ENCODE assay signal across 1 cellular context in the genomic region with DNA sequence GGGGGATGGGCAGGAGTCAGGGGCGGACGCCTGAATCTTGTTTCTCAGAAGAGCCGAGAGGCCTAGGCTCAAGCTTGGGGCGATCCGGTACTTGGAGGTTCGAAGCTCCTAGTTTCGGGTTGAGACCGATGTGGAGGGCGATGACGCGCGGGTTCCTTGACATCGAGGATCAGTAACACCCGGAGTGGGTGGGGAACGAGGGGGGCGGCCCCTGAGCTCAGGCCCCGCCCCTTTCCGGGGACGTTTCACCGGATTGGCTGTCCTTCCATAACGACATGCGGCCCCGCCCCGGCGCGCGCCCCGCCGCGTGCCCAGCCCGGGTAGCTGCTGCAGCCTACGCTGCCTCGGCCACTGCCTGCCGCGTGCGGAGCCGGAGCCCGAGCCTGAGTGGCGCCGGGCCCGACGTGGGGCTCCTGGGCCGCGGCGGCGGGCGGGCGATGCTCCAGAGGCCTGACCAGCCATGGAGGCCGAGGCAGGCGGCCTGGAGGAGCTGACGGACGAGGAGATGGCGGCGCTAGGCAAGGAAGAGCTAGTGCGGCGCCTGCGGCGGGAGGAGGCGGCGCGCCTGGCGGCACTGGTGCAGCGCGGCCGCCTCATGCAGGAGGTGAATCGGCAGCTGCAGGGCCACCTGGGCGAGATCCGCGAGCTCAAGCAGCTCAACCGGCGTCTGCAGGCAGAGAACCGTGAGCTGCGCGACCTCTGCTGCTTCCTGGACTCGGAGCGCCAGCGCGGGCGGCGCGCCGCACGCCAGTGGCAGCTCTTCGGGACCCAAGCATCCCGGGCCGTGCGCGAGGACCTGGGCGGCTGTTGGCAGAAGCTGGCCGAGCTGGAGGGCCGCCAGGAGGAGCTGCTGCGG.
TF ChIP-seq lines count a peak whose summit lies in the region.

A gene (plus strand): TSS at position 350 of the 856 bp plus-strand sequence. CDS start 111 bp downstream, at position 461.

TF ChIP-seq in K562, 482 proteins besides CTCF, POLR2A, EP300 and RAD21 (continued from another document and continues in another):
- TF ChIP-seq, protein P1, sequence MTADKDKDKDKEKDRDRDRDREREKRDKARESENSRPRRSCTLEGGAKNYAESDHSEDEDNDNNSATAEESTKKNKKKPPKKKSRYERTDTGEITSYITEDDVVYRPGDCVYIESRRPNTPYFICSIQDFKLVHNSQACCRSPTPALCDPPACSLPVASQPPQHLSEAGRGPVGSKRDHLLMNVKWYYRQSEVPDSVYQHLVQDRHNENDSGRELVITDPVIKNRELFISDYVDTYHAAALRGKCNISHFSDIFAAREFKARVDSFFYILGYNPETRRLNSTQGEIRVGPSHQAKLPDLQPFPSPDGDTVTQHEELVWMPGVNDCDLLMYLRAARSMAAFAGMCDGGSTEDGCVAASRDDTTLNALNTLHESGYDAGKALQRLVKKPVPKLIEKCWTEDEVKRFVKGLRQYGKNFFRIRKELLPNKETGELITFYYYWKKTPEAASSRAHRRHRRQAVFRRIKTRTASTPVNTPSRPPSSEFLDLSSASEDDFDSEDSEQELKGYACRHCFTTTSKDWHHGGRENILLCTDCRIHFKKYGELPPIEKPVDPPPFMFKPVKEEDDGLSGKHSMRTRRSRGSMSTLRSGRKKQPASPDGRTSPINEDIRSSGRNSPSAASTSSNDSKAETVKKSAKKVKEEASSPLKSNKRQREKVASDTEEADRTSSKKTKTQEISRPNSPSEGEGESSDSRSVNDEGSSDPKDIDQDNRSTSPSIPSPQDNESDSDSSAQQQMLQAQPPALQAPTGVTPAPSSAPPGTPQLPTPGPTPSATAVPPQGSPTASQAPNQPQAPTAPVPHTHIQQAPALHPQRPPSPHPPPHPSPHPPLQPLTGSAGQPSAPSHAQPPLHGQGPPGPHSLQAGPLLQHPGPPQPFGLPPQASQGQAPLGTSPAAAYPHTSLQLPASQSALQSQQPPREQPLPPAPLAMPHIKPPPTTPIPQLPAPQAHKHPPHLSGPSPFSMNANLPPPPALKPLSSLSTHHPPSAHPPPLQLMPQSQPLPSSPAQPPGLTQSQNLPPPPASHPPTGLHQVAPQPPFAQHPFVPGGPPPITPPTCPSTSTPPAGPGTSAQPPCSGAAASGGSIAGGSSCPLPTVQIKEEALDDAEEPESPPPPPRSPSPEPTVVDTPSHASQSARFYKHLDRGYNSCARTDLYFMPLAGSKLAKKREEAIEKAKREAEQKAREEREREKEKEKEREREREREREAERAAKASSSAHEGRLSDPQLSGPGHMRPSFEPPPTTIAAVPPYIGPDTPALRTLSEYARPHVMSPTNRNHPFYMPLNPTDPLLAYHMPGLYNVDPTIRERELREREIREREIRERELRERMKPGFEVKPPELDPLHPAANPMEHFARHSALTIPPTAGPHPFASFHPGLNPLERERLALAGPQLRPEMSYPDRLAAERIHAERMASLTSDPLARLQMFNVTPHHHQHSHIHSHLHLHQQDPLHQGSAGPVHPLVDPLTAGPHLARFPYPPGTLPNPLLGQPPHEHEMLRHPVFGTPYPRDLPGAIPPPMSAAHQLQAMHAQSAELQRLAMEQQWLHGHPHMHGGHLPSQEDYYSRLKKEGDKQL (CRISPR knock-in tag; IDR thresholded peaks at IDR 0.05; ENCODE audit: borderline replicate concordance) = no peak
- TF ChIP-seq KLF6 (CRISPR knock-in tag; IDR thresholded peaks at IDR 0.05; ENCODE audit: borderline replicate concordance) = no peak
- peak; percentile 97 for TF ChIP-seq MYC (IDR thresholded peaks at IDR 0.05; ENCODE audit: low read depth, low read length)
- TF ChIP-seq MYC (CRISPR knock-in tag; IDR thresholded peaks at IDR 0.05; ENCODE audit: borderline replicate concordance, low read depth) = no peak
- no peak for TF ChIP-seq ZNF146 (CRISPR knock-in tag; IDR thresholded peaks at IDR 0.05; ENCODE audit: unreplicated experiment)
- TF ChIP-seq, protein P2, sequence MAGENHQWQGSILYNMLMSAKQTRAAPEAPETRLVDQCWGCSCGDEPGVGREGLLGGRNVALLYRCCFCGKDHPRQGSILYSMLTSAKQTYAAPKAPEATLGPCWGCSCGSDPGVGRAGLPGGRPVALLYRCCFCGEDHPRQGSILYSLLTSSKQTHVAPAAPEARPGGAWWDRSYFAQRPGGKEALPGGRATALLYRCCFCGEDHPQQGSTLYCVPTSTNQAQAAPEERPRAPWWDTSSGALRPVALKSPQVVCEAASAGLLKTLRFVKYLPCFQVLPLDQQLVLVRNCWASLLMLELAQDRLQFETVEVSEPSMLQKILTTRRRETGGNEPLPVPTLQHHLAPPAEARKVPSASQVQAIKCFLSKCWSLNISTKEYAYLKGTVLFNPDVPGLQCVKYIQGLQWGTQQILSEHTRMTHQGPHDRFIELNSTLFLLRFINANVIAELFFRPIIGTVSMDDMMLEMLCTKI (IDR thresholded peaks at IDR 0.05; ENCODE audit: partially characterized antibody) = no peak
- TF ChIP-seq, protein P3, sequence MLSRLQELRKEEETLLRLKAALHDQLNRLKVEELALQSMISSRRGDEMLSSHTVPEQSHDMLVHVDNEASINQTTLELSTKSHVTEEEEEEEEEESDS (CRISPR knock-in tag; IDR thresholded peaks at IDR 0.05) = no peak
- TF ChIP-seq, protein P4, sequence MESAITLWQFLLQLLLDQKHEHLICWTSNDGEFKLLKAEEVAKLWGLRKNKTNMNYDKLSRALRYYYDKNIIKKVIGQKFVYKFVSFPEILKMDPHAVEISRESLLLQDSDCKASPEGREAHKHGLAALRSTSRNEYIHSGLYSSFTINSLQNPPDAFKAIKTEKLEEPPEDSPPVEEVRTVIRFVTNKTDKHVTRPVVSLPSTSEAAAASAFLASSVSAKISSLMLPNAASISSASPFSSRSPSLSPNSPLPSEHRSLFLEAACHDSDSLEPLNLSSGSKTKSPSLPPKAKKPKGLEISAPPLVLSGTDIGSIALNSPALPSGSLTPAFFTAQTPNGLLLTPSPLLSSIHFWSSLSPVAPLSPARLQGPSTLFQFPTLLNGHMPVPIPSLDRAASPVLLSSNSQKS (CRISPR knock-in tag; IDR thresholded peaks at IDR 0.05) = peak; percentile 53; the same call in 1 of the 2 replicates
- TF ChIP-seq ZNF668 (CRISPR knock-in tag; IDR thresholded peaks at IDR 0.05) = no peak
- TF ChIP-seq SLC30A9 (CRISPR knock-in tag; IDR thresholded peaks at IDR 0.05) = no peak
- no peak for TF ChIP-seq ZC3H11A (IDR thresholded peaks at IDR 0.05; ENCODE audit: low read depth, low read length)
- no peak for TF ChIP-seq RFX1 (IDR thresholded peaks at IDR 0.05)
- TF ChIP-seq ILK (tag; IDR thresholded peaks at IDR 0.05; ENCODE audit: borderline replicate concordance, low read depth) = no peak
- no peak for TF ChIP-seq ZNF253 (CRISPR knock-in tag; conservative IDR thresholded peaks at IDR 0.05)
- no peak for TF ChIP-seq ZNF785 (CRISPR knock-in tag; IDR thresholded peaks at IDR 0.05)
- no peak for TF ChIP-seq SAFB (IDR thresholded peaks at IDR 0.05; ENCODE audit: borderline replicate concordance, low read depth, low read length)
- TF ChIP-seq ZNF354B (CRISPR knock-in tag; IDR thresholded peaks at IDR 0.05) = no peak
- TF ChIP-seq NR2C2 (CRISPR knock-in tag; IDR thresholded peaks at IDR 0.05) = peak; percentile 44
- peak; percentile 24; the same call in 1 of the 2 replicates for TF ChIP-seq NR2C2 (tag; IDR thresholded peaks at IDR 0.05)
- TF ChIP-seq, protein P5, sequence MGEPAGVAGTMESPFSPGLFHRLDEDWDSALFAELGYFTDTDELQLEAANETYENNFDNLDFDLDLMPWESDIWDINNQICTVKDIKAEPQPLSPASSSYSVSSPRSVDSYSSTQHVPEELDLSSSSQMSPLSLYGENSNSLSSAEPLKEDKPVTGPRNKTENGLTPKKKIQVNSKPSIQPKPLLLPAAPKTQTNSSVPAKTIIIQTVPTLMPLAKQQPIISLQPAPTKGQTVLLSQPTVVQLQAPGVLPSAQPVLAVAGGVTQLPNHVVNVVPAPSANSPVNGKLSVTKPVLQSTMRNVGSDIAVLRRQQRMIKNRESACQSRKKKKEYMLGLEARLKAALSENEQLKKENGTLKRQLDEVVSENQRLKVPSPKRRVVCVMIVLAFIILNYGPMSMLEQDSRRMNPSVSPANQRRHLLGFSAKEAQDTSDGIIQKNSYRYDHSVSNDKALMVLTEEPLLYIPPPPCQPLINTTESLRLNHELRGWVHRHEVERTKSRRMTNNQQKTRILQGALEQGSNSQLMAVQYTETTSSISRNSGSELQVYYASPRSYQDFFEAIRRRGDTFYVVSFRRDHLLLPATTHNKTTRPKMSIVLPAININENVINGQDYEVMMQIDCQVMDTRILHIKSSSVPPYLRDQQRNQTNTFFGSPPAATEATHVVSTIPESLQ (CRISPR knock-in tag; IDR thresholded peaks at IDR 0.05) = no peak; the same call in 1 of the 2 replicates
- TF ChIP-seq, protein P6, sequence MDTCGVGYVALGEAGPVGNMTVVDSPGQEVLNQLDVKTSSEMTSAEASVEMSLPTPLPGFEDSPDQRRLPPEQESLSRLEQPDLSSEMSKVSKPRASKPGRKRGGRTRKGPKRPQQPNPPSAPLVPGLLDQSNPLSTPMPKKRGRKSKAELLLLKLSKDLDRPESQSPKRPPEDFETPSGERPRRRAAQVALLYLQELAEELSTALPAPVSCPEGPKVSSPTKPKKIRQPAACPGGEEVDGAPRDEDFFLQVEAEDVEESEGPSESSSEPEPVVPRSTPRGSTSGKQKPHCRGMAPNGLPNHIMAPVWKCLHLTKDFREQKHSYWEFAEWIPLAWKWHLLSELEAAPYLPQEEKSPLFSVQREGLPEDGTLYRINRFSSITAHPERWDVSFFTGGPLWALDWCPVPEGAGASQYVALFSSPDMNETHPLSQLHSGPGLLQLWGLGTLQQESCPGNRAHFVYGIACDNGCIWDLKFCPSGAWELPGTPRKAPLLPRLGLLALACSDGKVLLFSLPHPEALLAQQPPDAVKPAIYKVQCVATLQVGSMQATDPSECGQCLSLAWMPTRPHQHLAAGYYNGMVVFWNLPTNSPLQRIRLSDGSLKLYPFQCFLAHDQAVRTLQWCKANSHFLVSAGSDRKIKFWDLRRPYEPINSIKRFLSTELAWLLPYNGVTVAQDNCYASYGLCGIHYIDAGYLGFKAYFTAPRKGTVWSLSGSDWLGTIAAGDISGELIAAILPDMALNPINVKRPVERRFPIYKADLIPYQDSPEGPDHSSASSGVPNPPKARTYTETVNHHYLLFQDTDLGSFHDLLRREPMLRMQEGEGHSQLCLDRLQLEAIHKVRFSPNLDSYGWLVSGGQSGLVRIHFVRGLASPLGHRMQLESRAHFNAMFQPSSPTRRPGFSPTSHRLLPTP (IDR thresholded peaks at IDR 0.05; ENCODE audit: borderline replicate concordance, extremely low read depth, insufficient read length) = no peak
- TF ChIP-seq ZFP30 (CRISPR knock-in tag; IDR thresholded peaks at IDR 0.05; ENCODE audit: borderline replicate concordance) = no peak
- no peak for TF ChIP-seq RBM25 (IDR thresholded peaks at IDR 0.05; ENCODE audit: low read depth, low read length, severe bottlenecking)
- TF ChIP-seq, protein P7, sequence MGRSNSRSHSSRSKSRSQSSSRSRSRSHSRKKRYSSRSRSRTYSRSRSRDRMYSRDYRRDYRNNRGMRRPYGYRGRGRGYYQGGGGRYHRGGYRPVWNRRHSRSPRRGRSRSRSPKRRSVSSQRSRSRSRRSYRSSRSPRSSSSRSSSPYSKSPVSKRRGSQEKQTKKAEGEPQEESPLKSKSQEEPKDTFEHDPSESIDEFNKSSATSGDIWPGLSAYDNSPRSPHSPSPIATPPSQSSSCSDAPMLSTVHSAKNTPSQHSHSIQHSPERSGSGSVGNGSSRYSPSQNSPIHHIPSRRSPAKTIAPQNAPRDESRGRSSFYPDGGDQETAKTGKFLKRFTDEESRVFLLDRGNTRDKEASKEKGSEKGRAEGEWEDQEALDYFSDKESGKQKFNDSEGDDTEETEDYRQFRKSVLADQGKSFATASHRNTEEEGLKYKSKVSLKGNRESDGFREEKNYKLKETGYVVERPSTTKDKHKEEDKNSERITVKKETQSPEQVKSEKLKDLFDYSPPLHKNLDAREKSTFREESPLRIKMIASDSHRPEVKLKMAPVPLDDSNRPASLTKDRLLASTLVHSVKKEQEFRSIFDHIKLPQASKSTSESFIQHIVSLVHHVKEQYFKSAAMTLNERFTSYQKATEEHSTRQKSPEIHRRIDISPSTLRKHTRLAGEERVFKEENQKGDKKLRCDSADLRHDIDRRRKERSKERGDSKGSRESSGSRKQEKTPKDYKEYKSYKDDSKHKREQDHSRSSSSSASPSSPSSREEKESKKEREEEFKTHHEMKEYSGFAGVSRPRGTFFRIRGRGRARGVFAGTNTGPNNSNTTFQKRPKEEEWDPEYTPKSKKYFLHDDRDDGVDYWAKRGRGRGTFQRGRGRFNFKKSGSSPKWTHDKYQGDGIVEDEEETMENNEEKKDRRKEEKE (IDR thresholded peaks at IDR 0.05; ENCODE audit: borderline replicate concordance in 1 of 2, control insufficient read depth in 1 of 2, low read depth in 2 of 2, low read length in 1 of 2) = no peak
- no peak for TF ChIP-seq YBX1 (IDR thresholded peaks at IDR 0.05)
- TF ChIP-seq, protein P8, sequence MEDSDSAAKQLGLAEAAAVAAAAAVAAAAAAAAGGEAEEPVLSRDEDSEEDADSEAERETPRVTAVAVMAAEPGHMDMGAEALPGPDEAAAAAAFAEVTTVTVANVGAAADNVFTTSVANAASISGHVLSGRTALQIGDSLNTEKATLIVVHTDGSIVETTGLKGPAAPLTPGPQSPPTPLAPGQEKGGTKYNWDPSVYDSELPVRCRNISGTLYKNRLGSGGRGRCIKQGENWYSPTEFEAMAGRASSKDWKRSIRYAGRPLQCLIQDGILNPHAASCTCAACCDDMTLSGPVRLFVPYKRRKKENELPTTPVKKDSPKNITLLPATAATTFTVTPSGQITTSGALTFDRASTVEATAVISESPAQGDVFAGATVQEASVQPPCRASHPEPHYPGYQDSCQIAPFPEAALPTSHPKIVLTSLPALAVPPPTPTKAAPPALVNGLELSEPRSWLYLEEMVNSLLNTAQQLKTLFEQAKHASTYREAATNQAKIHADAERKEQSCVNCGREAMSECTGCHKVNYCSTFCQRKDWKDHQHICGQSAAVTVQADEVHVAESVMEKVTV (CRISPR knock-in tag; IDR thresholded peaks at IDR 0.05) = 0 out of 2 replicates have a peak, but pooled peaks have one; percentile 10
- TF ChIP-seq GABPB1 (CRISPR knock-in tag; IDR thresholded peaks at IDR 0.05) = no peak; the same call in 1 of the 2 replicates
- peak; percentile 26; the same call in 1 of the 2 replicates for TF ChIP-seq EGR1 (conservative IDR thresholded peaks at IDR 0.05)
